28 cellular contexts compared by ENCODE assay signal in the genomic region with DNA sequence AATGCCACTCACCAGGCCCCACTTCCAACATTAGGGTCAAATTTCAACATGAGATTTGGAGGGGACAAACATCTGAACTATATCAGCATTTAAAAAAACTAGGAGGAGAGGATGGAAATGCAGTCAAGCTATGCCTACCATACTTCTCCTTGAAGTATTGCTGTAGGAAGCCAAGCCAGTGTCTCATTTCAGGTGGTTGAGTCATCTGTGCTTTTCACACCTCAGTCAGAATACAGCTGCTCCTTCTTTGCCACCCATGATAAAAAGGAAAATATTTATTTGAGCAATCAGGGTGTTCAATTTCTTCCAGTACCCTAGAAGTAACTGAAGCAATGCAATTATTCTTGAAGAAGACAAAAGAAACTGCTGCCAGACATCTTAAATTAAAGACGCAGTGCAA.
"Had no signal": no experiment of that assay in that cellular context is flagged by ENCODE, and none has a peak within 500 bp of the region (broad histone marks: within the 10 kb centered on the region; RNA-seq: fewer than 3 reads in every experiment).

No MANE protein-coding gene starts in this region.

- H3K27ac Mint-ChIP-seq: dendritic cell treated with granulocyte-macrophage colony-stimulating factor and Interleukin-4, amounts not matched to agents 40 ng/mL and 50 ng/mL, for 4 days; endodermal cell; naive thymus-derived CD4-positive, alpha-beta T cell; nephron; neural progenitor cell; progenitor cell of endocrine pancreas; stimulated activated naive CD8-positive, alpha-beta T cell treated with anti-CD3 and anti-CD28 coated beads, Interleukin-15, Interleukin-2, amounts not matched to agents 100 ng/mL and 50 ng/mL, for 24 hours had no signal

- H3K9ac ChIP-seq: neural progenitor cell, parathyroid adenoma had no signal

- H3K4me2 ChIP-seq: neural progenitor cell had no signal

- H3K27me3 ChIP-seq: colonic mucosa, esophagus muscularis mucosa, left lung, neural progenitor cell, right lobe of liver, suprapubic skin, transverse colon, upper lobe of right lung, uterus had no signal

- H3K36me3 ChIP-seq: colonic mucosa, esophagus muscularis mucosa, heart right ventricle, left lung, neural progenitor cell, right lobe of liver, suprapubic skin, transverse colon, upper lobe of right lung, uterus had no signal

- H3K9me3 Mint-ChIP-seq: dendritic cell treated with granulocyte-macrophage colony-stimulating factor and Interleukin-4, amounts not matched to agents 40 ng/mL and 50 ng/mL, for 4 days; endodermal cell; nephron; neural progenitor cell; stimulated activated naive CD8-positive, alpha-beta T cell treated with anti-CD3 and anti-CD28 coated beads, Interleukin-15, Interleukin-2, amounts not matched to agents 100 ng/mL and 50 ng/mL, for 24 hours had no signal

- H3K4me1 ChIP-seq: colonic mucosa, esophagus muscularis mucosa, heart right ventricle, left lung, neural progenitor cell, right lobe of liver, suprapubic skin, transverse colon, upper lobe of right lung, uterus had no signal

- H3K27ac ChIP-seq: colonic mucosa, esophagus muscularis mucosa, heart right ventricle, left lung, neural progenitor cell, parathyroid adenoma, right lobe of liver, suprapubic skin, transverse colon, upper lobe of right lung, uterus had no signal

- H3K36me3 Mint-ChIP-seq: neural progenitor cell had no signal

- H3K79me2 ChIP-seq: parathyroid adenoma had no signal

- H3K9me3 ChIP-seq: colonic mucosa, esophagus muscularis mucosa, heart right ventricle, left lung, right lobe of liver, suprapubic skin, transverse colon, upper lobe of right lung, uterus had no signal

- H3K4me3 Mint-ChIP-seq: dendritic cell treated with granulocyte-macrophage colony-stimulating factor and Interleukin-4, amounts not matched to agents 40 ng/mL and 50 ng/mL, for 4 days; endodermal cell; naive thymus-derived CD4-positive, alpha-beta T cell; nephron; neural progenitor cell; stimulated activated naive CD8-positive, alpha-beta T cell treated with anti-CD3 and anti-CD28 coated beads, Interleukin-15, Interleukin-2, amounts not matched to agents 100 ng/mL and 50 ng/mL, for 24 hours had no signal

- H3K4me3 ChIP-seq: colonic mucosa, esophagus muscularis mucosa, heart right ventricle, left lung, neural progenitor cell, right lobe of liver, suprapubic skin, transverse colon, upper lobe of right lung, uterus had no signal

- H3K27me3 Mint-ChIP-seq: dendritic cell treated with granulocyte-macrophage colony-stimulating factor and Interleukin-4, amounts not matched to agents 40 ng/mL and 50 ng/mL, for 4 days; progenitor cell of endocrine pancreas had no signal

- ATAC-seq: heart right ventricle; left cardiac atrium; left lung; naive thymus-derived CD4-positive, alpha-beta T cell; right lobe of liver; upper lobe of right lung had no signal

- H3K4me1 Mint-ChIP-seq: naive thymus-derived CD4-positive, alpha-beta T cell; nephron; neural progenitor cell had no signal

- DNase-seq: colonic mucosa; effector CD8-positive, alpha-beta T cell; endodermal cell; foreskin melanocyte; glutamatergic neuron; heart right ventricle; hippocampal formation; left cardiac atrium; left lung; mesenchymal stem cell; midbrain; naive thymus-derived CD4-positive, alpha-beta T cell; right lobe of liver; small intestine; stimulated activated CD4-positive, alpha-beta T cell treated with anti-CD3 and anti-CD28 coated beads, Interleukin-15, amount 100 ng/mL, for 24 hours; stimulated activated CD4-positive, alpha-beta T cell treated with anti-CD3 and anti-CD28 coated beads, Interleukin-2, amount 100 ng/mL, for 48 hours; stimulated activated CD8-positive, alpha-beta memory T cell treated with anti-CD3 and anti-CD28 coated beads, Interleukin-4, amount 100 ng/mL, for 48 hours; transverse colon; upper lobe of right lung; uterus had no signal
